Comparison of ENCODE assay signal across 8 cellular contexts in genomic region chr20:41316602-41317535, GRCh38. TPM values are rescaled to one million over a fixed set of nuclear protein-coding genes. Genes with fewer than 3 reads are reported as not detected.
DNase-seq lines count a peak whose midpoint lies in the region; ATAC-seq lines count a peak whose summit lies in the region.

No MANE protein-coding gene starts in this region.

- peak; percentile 90 for DNase-seq in AG08396 (ENCODE audit: low spot score)
- DNase-seq in NCI-H774 (lab: John Stamatoyannopoulos, UW), result peak; percentile 21
- DNase-seq in activated CD8-positive, alpha-beta memory T cell treated with anti-CD3 and anti-CD28 coated beads, Interleukin-2, amount 50 U/mL, for 48 hours, result peak; percentile 88
- DNase-seq in epidermal melanocyte (ENCODE audit: insufficient read length, low spot score), result peak; percentile 46
- peak; percentile 68 for DNase-seq in mucosa of gallbladder (ENCODE audit: low spot score)
- peak; percentile 66 to 67 for DNase-seq in stimulated activated CD8-positive, alpha-beta memory T cell treated with anti-CD3 and anti-CD28 coated beads, Interleukin-4, amount 100 ng/mL, for 4 hours (ENCODE audit: low read depth in 2 of 2, low spot score in 1 of 2)

- ATAC-seq in GM18909 (IDR thresholded peaks at IDR 0.05; ENCODE audit: poor library complexity, unreplicated experiment), result peak; percentile 66
- ATAC-seq in HG03159 (IDR thresholded peaks at IDR 0.05; ENCODE audit: unreplicated experiment), result peak; percentile 58

RNA-seq across cellular contexts. Expression of gene ZHX3, which starts 0.7 kb away (rescaled TPM):
- total RNA-seq in mucosa of gallbladder, result 47.3 TPM

RNA-seq across cellular contexts. Expression of gene LPIN3, which starts 23.8 kb away (rescaled TPM):
- 41.8 TPM for total RNA-seq in mucosa of gallbladder

RNA-seq across cellular contexts. Expression of gene EMILIN3, which starts 49.7 kb away (rescaled TPM):
- total RNA-seq in mucosa of gallbladder, result 0.63 TPM

Comparison
In these comparisons a context has a peak if more than half of its experiments do, and no peak if none do; other contexts are left out.
1. Peak in every context shown above with its lines: DNase-seq and ATAC-seq.
2. DNase-seq: peak in every context shown above with its lines; median percentile 90 in AG08396; 88 in activated CD8-positive, alpha-beta memory T cell treated with anti-CD3 and anti-CD28 coated beads, Interleukin-2, amount 50 U/mL, for 48 hours; 68 in mucosa of gallbladder; 66 in stimulated activated CD8-positive, alpha-beta memory T cell treated with anti-CD3 and anti-CD28 coated beads, Interleukin-4, amount 100 ng/mL, for 4 hours; 46 in epidermal melanocyte; 21 in NCI-H774.